In genomic region chr5:121432-121831, GRCh38 we compare ENCODE assay signal across 30 cellular contexts. TPM values are rescaled to one million over a fixed set of nuclear protein-coding genes. Genes with fewer than 3 reads are reported as not detected.
"Had no signal": no experiment of that assay in that cellular context is flagged by ENCODE, and none has a peak within 500 bp of the region (broad histone marks: within the 10 kb centered on the region; RNA-seq: fewer than 3 reads in every experiment).

No MANE protein-coding gene starts in this region.

- FAIRE-seq: astrocyte had no signal

- H3K4me3 Mint-ChIP-seq: activated CD4-positive, alpha-beta memory T cell treated with anti-CD3 and anti-CD28 coated beads, Interleukin-2, amount 10 ng/mL, durations not matched to agents 7 days and 5 days; activated CD4-positive, alpha-beta T cell treated with anti-CD3 and anti-CD28 coated beads for 36 hours; activated naive CD4-positive, alpha-beta T cell treated with anti-CD3 and anti-CD28 coated beads for 36 hours; activated naive CD8-positive, alpha-beta T cell; activated T-helper 17 cell treated with anti-CD3 and anti-CD28 coated beads, Interleukin-2, amount 50 U/mL, for 72 hours; brain; central memory CD8-positive, alpha-beta T cell; T-cell had no signal

- H3K27me3 Mint-ChIP-seq: brain had no signal

- ATAC-seq: activated CD4-positive, alpha-beta T cell treated with anti-CD3 and anti-CD28 coated beads for 36 hours; activated T-helper 17 cell treated with anti-CD3 and anti-CD28 coated beads, Interleukin-2, amount 50 U/mL, for 72 hours; PC-3; T-cell had no signal

- H3K4me1 Mint-ChIP-seq: activated CD4-positive, alpha-beta memory T cell treated with anti-CD3 and anti-CD28 coated beads, Interleukin-2, amount 10 ng/mL, durations not matched to agents 7 days and 5 days; activated CD4-positive, alpha-beta T cell treated with anti-CD3 and anti-CD28 coated beads for 36 hours; activated T-helper 17 cell treated with anti-CD3 and anti-CD28 coated beads, Interleukin-2, amount 50 U/mL, for 72 hours; brain; central memory CD8-positive, alpha-beta T cell; T-cell had no signal

- H3K27ac Mint-ChIP-seq: activated CD4-positive, alpha-beta memory T cell treated with anti-CD3 and anti-CD28 coated beads, Interleukin-2, amount 10 ng/mL, durations not matched to agents 7 days and 5 days; activated CD4-positive, alpha-beta T cell treated with anti-CD3 and anti-CD28 coated beads for 36 hours; activated naive CD4-positive, alpha-beta T cell treated with anti-CD3 and anti-CD28 coated beads for 36 hours; activated naive CD8-positive, alpha-beta T cell; activated T-helper 17 cell treated with anti-CD3 and anti-CD28 coated beads, Interleukin-2, amount 50 U/mL, for 72 hours; brain; T-cell had no signal

- DNase-seq: activated CD4-positive, alpha-beta memory T cell treated with anti-CD3 and anti-CD28 coated beads, Interleukin-2, amount 10 ng/mL, durations not matched to agents 7 days and 5 days; activated CD4-positive, alpha-beta T cell treated with anti-CD3 and anti-CD28 coated beads for 36 hours; activated CD4-positive, alpha-beta T cell treated with anti-CD3 and anti-CD28 coated beads, Interleukin-2, amount 50 U/mL, for 1 hour; activated gamma-delta T cell; activated naive CD4-positive, alpha-beta T cell treated with anti-CD3 and anti-CD28 coated beads for 36 hours; activated T-cell treated with anti-CD3 and anti-CD28 coated beads for 4 hours; activated T-cell treated with anti-CD3 and anti-CD28 coated beads, Interleukin-2, amount 50 U/mL, for 48 hours; amygdala; MV-4-11; NCI-H1092 treated with DMSO at 0.1 percent for 48 hours; NCI-H1417 treated with DMSO at 0.1 percent for 48 hours; NCI-H1694; NCI-H2029; NCI-H2107; NCI-H345; NCI-H510A; NCI-H526 treated with DMSO at 0.1 percent for 48 hours; NCI-H82; PC-3; SHP77 treated with DMSO at 0.1 percent for 48 hours; T-cell; T-helper 2 cell; T1000 had no signal

- H3K27ac ChIP-seq: VCaP had no signal

RNA-seq across cellular contexts. Expression of gene PLEKHG4B, which starts 29.5 kb away (rescaled TPM):
- total RNA-seq: activated CD4-positive, alpha-beta memory T cell treated with anti-CD3 and anti-CD28 coated beads, Interleukin-2, amount 10 ng/mL, durations not matched to agents 7 days and 5 days; activated naive CD4-positive, alpha-beta T cell treated with anti-CD3 and anti-CD28 coated beads for 36 hours; MCF 10A had no signal
